In the genomic region with DNA sequence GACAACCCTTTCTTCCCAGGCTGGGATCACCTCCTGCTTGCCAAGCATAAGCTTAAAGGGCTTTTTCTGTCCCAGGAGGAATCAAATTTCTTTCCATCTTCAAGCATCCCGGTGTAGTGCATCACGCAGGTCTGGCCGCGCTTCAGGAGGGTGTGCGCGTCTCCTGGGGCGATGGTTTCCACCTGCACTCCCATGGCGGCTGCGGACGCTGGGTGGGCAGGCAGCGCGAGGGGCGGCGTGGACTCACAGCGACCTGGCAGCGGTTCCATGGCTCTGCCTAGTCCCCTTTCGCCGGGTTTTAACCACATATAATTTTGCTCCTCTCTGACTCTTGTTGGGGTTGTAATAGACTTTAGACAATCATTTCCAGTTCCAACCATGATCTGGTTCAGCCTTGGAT, we compare ENCODE assay signal across 18 cellular contexts. TPM values are rescaled to one million over a fixed set of nuclear protein-coding genes. Genes with fewer than 3 reads are reported as not detected.
A peak's percentile ranks its signal among the peaks of the same experiment; 100 is the strongest.
DNase-seq lines count a peak whose midpoint lies in the region; ATAC-seq and TF ChIP-seq lines count a peak whose summit lies in the region.
"Had no signal": no experiment of that assay in that cellular context is flagged by ENCODE, and none has a peak within 500 bp of the region (broad histone marks: within the 10 kb centered on the region; RNA-seq: fewer than 3 reads in every experiment).

No MANE protein-coding gene starts in this region.

- CTCF ChIA-PET in Panc1 (lab: Charles Lee), result interaction anchor here (0.6 kb wide), 2 partner anchors 31 to 72 kb away, joined by 3 to 4 read pairs; no protein-coding TSS in a partner anchor

- no peak overlapping the region for H3K9ac ChIP-seq in neuronal stem cell (ENCODE audit: low read depth, low read length, poor library complexity)
- H3K9ac ChIP-seq: GM23248 had no signal

- TF ChIP-seq CTCF in Panc1 (IDR thresholded peaks at IDR 0.05), result no peak
- no peak for TF ChIP-seq CTCF in esophagus muscularis mucosa (IDR thresholded peaks at IDR 0.05)
- no peak for TF ChIP-seq CTCF in tibial artery (IDR thresholded peaks at IDR 0.05)

- H3K18ac ChIP-seq in neuronal stem cell (ENCODE audit: low read length), result peak overlapping the region; percentile 19

- no peak for ATAC-seq in Panc1
- no peak for ATAC-seq in left ventricle myocardium superior
- ATAC-seq in GM19324 (IDR thresholded peaks at IDR 0.05; ENCODE audit: low FRiP score, unreplicated experiment), result no peak

- H2BK120ac ChIP-seq in neuronal stem cell (ENCODE audit: low read depth, low read length), result no peak overlapping the region

- H2AK5ac ChIP-seq in neuronal stem cell (ENCODE audit: low read depth, low read length), result no peak overlapping the region

- no peak overlapping the region for H3K4ac ChIP-seq in neuronal stem cell (ENCODE audit: low read length)

- no peak overlapping the region for H2BK15ac ChIP-seq in neuronal stem cell (ENCODE audit: low read length)

- BruUV-seq in Panc1 (replicated peaks; lab: Mats Ljungman, UMichigan), result no TSS peak

- no peak overlapping the region for H2BK12ac ChIP-seq in neuronal stem cell (ENCODE audit: low read length)

- in situ Hi-C loops in Panc1 (cut with HindIII; ENCODE audit: low pct_unique_long_range_greater_than_20kb, low sequenced_read_pairs), result no loop called here

- no peak for TF ChIP-seq EP300 in esophagus muscularis mucosa (IDR thresholded peaks at IDR 0.05)

- H3K27ac ChIP-seq in Panc1 (ENCODE audit: low read length), result peak overlapping the region; percentile 9; the same call in 1 of the 2 replicates
- no peak overlapping the region for H3K27ac ChIP-seq in esophagus muscularis mucosa (replicated peaks in 1 of 4)
- H3K27ac ChIP-seq in neuronal stem cell (replicated peaks; ENCODE audit: low read length), result no peak overlapping the region
- peak overlapping the region; percentile 41 to 75 for H3K27ac ChIP-seq in tibial artery
- H3K27ac ChIP-seq: GM23248 had no signal

- POLR2A ChIA-PET in Panc1 (lab: Charles Lee), result interaction anchor here (0.6 kb wide), 1 partner anchor 91 kb away, joined by 3 read pairs; no protein-coding TSS in a partner anchor

- H3K4me2 ChIP-seq in neuronal stem cell (ENCODE audit: insufficient read depth, low read length, poor library complexity, severe bottlenecking), result no peak overlapping the region

- no peak overlapping the region for H3K4me3 ChIP-seq in Panc1 (ENCODE audit: low read depth in 2 of 2, low read length in 2 of 2)
- no peak overlapping the region for H3K4me3 ChIP-seq in esophagus muscularis mucosa
- H3K4me3 ChIP-seq in neuronal stem cell (ENCODE audit: low read length in 2 of 2), result no peak overlapping the region
- H3K4me3 ChIP-seq in tibial artery, result no peak overlapping the region
- H3K4me3 ChIP-seq: GM23248 had no signal

- no peak for TF ChIP-seq POLR2A in esophagus muscularis mucosa (IDR thresholded peaks at IDR 0.05; ENCODE audit: low read depth)

- H3K27me3 ChIP-seq in Panc1 (ENCODE audit: control insufficient read depth, insufficient read depth, low read length) (no peaks in the 10 kb centered on the region), esophagus muscularis mucosa (no peaks in the 10 kb centered on the region), neuronal stem cell (ENCODE audit: control insufficient read depth in 3 of 3, insufficient read depth in 3 of 3, low read depth in 1 of 3, low read length in 3 of 3) (no peaks in the 10 kb centered on the region), tibial artery (no peaks in the 10 kb centered on the region)

- WGBS in esophagus muscularis mucosa, result 98% methylated on average over 18 of the region's 18 CpGs
- no CpG with 5 or more reads among the region's 18 CpGs for WGBS in neuronal stem cell (ENCODE audit: extremely low coverage in 2 of 2, insufficient read length in 2 of 2, insufficient replicate concordance in 1 of 2), 2 donors

- no peak overlapping the region for H3K23ac ChIP-seq in neuronal stem cell (ENCODE audit: low read depth, low read length, poor library complexity)

- no peaks in the 10 kb centered on the region for H3K79me1 ChIP-seq in neuronal stem cell (ENCODE audit: low read depth, low read length)

- H3K4me1 ChIP-seq in Panc1 (ENCODE audit: control insufficient read depth, insufficient read depth, low read length), result peaks cover 2% of the 10 kb centered on the region; the same call in 1 of the 2 replicates
- peaks cover 0 to 17% (median 12%) of the 10 kb centered on the region in 4 donors for H3K4me1 ChIP-seq in esophagus muscularis mucosa
- H3K4me1 ChIP-seq in neuronal stem cell (ENCODE audit: control insufficient read depth in 2 of 2, insufficient read depth in 1 of 2, low read depth in 1 of 2, low read length in 2 of 2), result peaks cover 3 to 5% of the 10 kb centered on the region in 2 donors
- H3K4me1 ChIP-seq in tibial artery, result peaks cover 0 to 87% (median 45%) of the 10 kb centered on the region in 4 donors

- H2BK5ac ChIP-seq in neuronal stem cell (ENCODE audit: low read length), result no peak overlapping the region

- intact Hi-C loops in Panc1 (cut with micrococcal nuclease; ENCODE audit: unreplicated experiment) (no loop called here), esophagus muscularis mucosa (cut with DNase I) (no loop called here), tibial artery (cut with DNase I; ENCODE audit: low total_unique reads) (no loop called here), left ventricle myocardium superior (cut with micrococcal nuclease) (no loop called here)

- no peak overlapping the region for H4K8ac ChIP-seq in neuronal stem cell (ENCODE audit: low read depth, low read length)

- H2AFZ ChIP-seq in neuronal stem cell (ENCODE audit: low read length), result no peak overlapping the region
- H2AFZ ChIP-seq: GM23248 had no signal

- no peak overlapping the region for H3K14ac ChIP-seq in neuronal stem cell (ENCODE audit: low read length)

- DNase-seq in Panc1 (ENCODE audit: low read depth, low spot score) (no peak), esophagus muscularis mucosa (ENCODE audit: extremely low spot score) (peak; percentile 47), neuronal stem cell (ENCODE audit: low spot score) (no peak), tibial artery (no peak), left ventricle myocardium superior (no peak)
- DNase-seq in stimulated activated CD4-positive, alpha-beta T cell treated with anti-CD3 and anti-CD28 coated beads, Interleukin-12 subunit alpha, Interleukin-12 subunit beta, amount 100 ng/mL, for 4 hours, result no peak
- DNase-seq: 8988T; C1 segment of cervical spinal cord; Caco-2; CD4-positive, alpha-beta memory T cell; DMS153; DND-41; GM23248; H7; HCEC 1CT had no signal

- H3K36me3 ChIP-seq in Panc1 (ENCODE audit: control insufficient read depth, insufficient read depth, low read length), result no peaks in the 10 kb centered on the region
- H3K36me3 ChIP-seq in esophagus muscularis mucosa, result no peaks in the 10 kb centered on the region
- H3K36me3 ChIP-seq in neuronal stem cell (replicated peaks in 1 of 2; ENCODE audit: control insufficient read depth in 2 of 2, insufficient read depth in 2 of 2, low read length in 2 of 2), result no peaks in the 10 kb centered on the region
- no peaks in the 10 kb centered on the region for H3K36me3 ChIP-seq in tibial artery

- H4K91ac ChIP-seq in neuronal stem cell (ENCODE audit: low read depth, low read length, poor library complexity), result no peak overlapping the region

- no peaks in the 10 kb centered on the region for H3K9me3 ChIP-seq in Panc1 (ENCODE audit: control insufficient read depth, insufficient read depth, low read depth, low read length)
- no peaks in the 10 kb centered on the region for H3K9me3 ChIP-seq in esophagus muscularis mucosa
- H3K9me3 ChIP-seq in neuronal stem cell (replicated peaks in 1 of 2; ENCODE audit: control insufficient read depth in 2 of 2, insufficient read depth in 1 of 2, low read depth in 1 of 2, low read length in 2 of 2), result no peaks in the 10 kb centered on the region
- H3K9me3 ChIP-seq in tibial artery, result no peaks in the 10 kb centered on the region
- H3K9me3 ChIP-seq: Caco-2 had no signal

RNA-seq across cellular contexts. Expression of a gene that starts 10.6 kb away (rescaled TPM):
- total RNA-seq in Panc1 (2021; ENCODE audit: unreplicated experiment) (0.46 TPM), esophagus muscularis mucosa (1 to 10 TPM in 2 of 4 donors, under 1 TPM in 1, not detected in 1; 0.11 to 5.5 (median 2.7) TPM), left ventricle myocardium superior (not detected)
- polyA plus RNA-seq in Panc1 (2012; ENCODE audit: insufficient read length), result not detected
- polyA plus RNA-seq in neuronal stem cell (2013, experiment 1 of 2), result not detected
- not detected for polyA plus RNA-seq in neuronal stem cell (2013, experiment 2 of 2)
- total RNA-seq: A673; CD4-positive, alpha-beta memory T cell; H1; H7 had no signal
- polyA plus RNA-seq: CD4-positive, alpha-beta memory T cell; H1 had no signal

Comparison
In these comparisons a context has a peak if more than half of its experiments do, and no peak if none do; other contexts are left out.
1. H3K27ac ChIP-seq: peak in Panc1 (single experiment) and tibial artery (2 of 2); none in esophagus muscularis mucosa (0 of 4) and neuronal stem cell (single experiment).